In genomic region chr2:226799976-226800940, GRCh38 we compare ENCODE assay signal across 8 cellular contexts. TPM values are rescaled to one million over a fixed set of nuclear protein-coding genes. Genes with fewer than 3 reads are reported as not detected.
DNase-seq lines count a peak whose midpoint lies in the region; ATAC-seq and TF ChIP-seq lines count a peak whose summit lies in the region.

No MANE protein-coding gene starts in this region.

- CTCF ChIA-PET in PC-3 (lab: Charles Lee), result interaction anchor here (0.6 to 1.5 kb wide), 5 partner anchors 324 to 1135 kb away, joined by 3 to 5 read pairs (median 3); no protein-coding TSS in a partner anchor

- peak overlapping the region; percentile 96 for H3K9ac ChIP-seq in PC-3 (ENCODE audit: low read length)
- H3K9ac ChIP-seq in mesendoderm (ENCODE audit: low read length), result peak overlapping the region; percentile 74

- no peak overlapping the region for H4K8ac ChIP-seq in mesendoderm (ENCODE audit: low read depth, low read length)

- peaks cover 24% of the 10 kb centered on the region for H3K36me3 ChIP-seq in PC-3 (ENCODE audit: low read depth, low read length)
- peaks cover 2% of the 10 kb centered on the region for H3K36me3 ChIP-seq in mesendoderm (ENCODE audit: control insufficient read depth, insufficient read depth, low read length)

- H3K27me3 Mint-ChIP-seq in type B pancreatic cell, result peaks cover 6% of the 10 kb centered on the region

- H3K79me2 ChIP-seq in PC-3 (ENCODE audit: low read length) (peaks cover 59% of the 10 kb centered on the region), mesendoderm (ENCODE audit: control insufficient read depth, insufficient read depth, low read length) (peaks cover 36% of the 10 kb centered on the region)

- H3K4me1 Mint-ChIP-seq in type B pancreatic cell (ENCODE audit: unreplicated experiment), result peaks cover 21% of the 10 kb centered on the region

- H3K4me1 ChIP-seq in PC-3 (ENCODE audit: insufficient read depth, low read length), result peaks cover 34% of the 10 kb centered on the region
- peaks cover 6% of the 10 kb centered on the region for H3K4me1 ChIP-seq in mesendoderm (ENCODE audit: control insufficient read depth, low read depth, low read length)

- H3K27ac Mint-ChIP-seq in type B pancreatic cell, result peak overlapping the region; percentile 78

- H3K36me3 Mint-ChIP-seq in type B pancreatic cell, result peaks cover 16% of the 10 kb centered on the region

- peak; percentile 12 for DNase-seq in DMS79 treated with DMSO at 0.1 percent for 48 hours (lab: John Stamatoyannopoulos, UW)
- no peak for DNase-seq in DMS79 (lab: John Stamatoyannopoulos, UW)
- peak; percentile 54 for DNase-seq in PC-3
- DNase-seq in dorsolateral prefrontal cortex, result peak in 4 of 10 donors; percentile 30 to 59 (median 44)
- DNase-seq in mesendoderm, result peak; percentile 58
- DNase-seq in type B pancreatic cell (ENCODE audit: extremely low spot score, unreplicated experiment), result no peak

- intact Hi-C loops in PC-3 (cut with micrococcal nuclease) (loop anchor here (1.0 to 10.0 kb wide), 8 partner anchors 185 to 1063 kb away; no protein-coding TSS in a partner anchor), dorsolateral prefrontal cortex (cut with DNase I) (loop anchor here (5.0 to 10.0 kb wide), 6 partner anchors 583 to 1128 kb away; no protein-coding TSS in a partner anchor)

- no peak overlapping the region for H2BK15ac ChIP-seq in mesendoderm (replicated peaks; ENCODE audit: low read depth)

- H4K20me1 ChIP-seq in PC-3 (ENCODE audit: low read length), result no peaks in the 10 kb centered on the region

- no TSS peak for BruUV-seq in PC-3 (replicated peaks; lab: Mats Ljungman, UMichigan)

- H3K27me3 ChIP-seq in PC-3 (ENCODE audit: low read length), result no peaks in the 10 kb centered on the region
- no peaks in the 10 kb centered on the region for H3K27me3 ChIP-seq in dorsolateral prefrontal cortex
- H3K27me3 ChIP-seq in mesendoderm (ENCODE audit: insufficient read depth, low read length, poor library complexity), result no peaks in the 10 kb centered on the region

- no peaks in the 10 kb centered on the region for H3K9me3 ChIP-seq in PC-3 (ENCODE audit: low read length)

- H3K56ac ChIP-seq in mesendoderm (ENCODE audit: low read length), result peak overlapping the region; percentile 92

- H3K79me1 ChIP-seq in mesendoderm (ENCODE audit: low read length), result peaks cover 5% of the 10 kb centered on the region

- no peaks in the 10 kb centered on the region for H3K9me2 ChIP-seq in PC-3 (replicated peaks; ENCODE audit: low read length)

- no CpG with 5 or more reads among the region's 39 CpGs for WGBS in mesendoderm (ENCODE audit: extremely low coverage, insufficient coverage, low lambda C conversion rate)

- peak overlapping the region; percentile 82 for H2AFZ ChIP-seq in PC-3 (ENCODE audit: low read length)

- no peak overlapping the region for H2AK5ac ChIP-seq in mesendoderm (ENCODE audit: low read length)

- H3K9me3 Mint-ChIP-seq in type B pancreatic cell, result no peaks in the 10 kb centered on the region

- H3K4me3 ChIP-seq in PC-3 (ENCODE audit: low read length), result peak overlapping the region; percentile 88
- H3K4me3 ChIP-seq in dorsolateral prefrontal cortex, result peak overlapping the region; percentile 50 to 89 (median 77)
- H3K4me3 ChIP-seq in mesendoderm (ENCODE audit: low read length), result peak overlapping the region; percentile 42

- H3K4ac ChIP-seq in mesendoderm (ENCODE audit: low read depth, low read length), result peak overlapping the region; percentile 4

- H3K27ac ChIP-seq in PC-3 (ENCODE audit: low read length) (peak overlapping the region; percentile 88), dorsolateral prefrontal cortex (peak overlapping the region in 58 of 59 donors; percentile 6 to 94 (median 86)), mesendoderm (ENCODE audit: low read depth, low read length) (peak overlapping the region; percentile 52)

- TF ChIP-seq CTCF in PC-3 (conservative IDR thresholded peaks at IDR 0.05; ENCODE audit: low read depth, low read length) (peak; percentile 31; the same call in 1 of the 2 replicates), dorsolateral prefrontal cortex (IDR thresholded peaks at IDR 0.05 in 54 of 56, conservative IDR thresholded peaks at IDR 0.05 in 2 of 56; ENCODE audit: low read depth in 1 of 56, partially characterized antibody in 56 of 56) (peak in 11 of 56 donors; percentile 1 to 52 (median 13)), type B pancreatic cell (conservative IDR thresholded peaks at IDR 0.05) (peak; percentile 8)

- POLR2A ChIA-PET in PC-3 (lab: Charles Lee; ENCODE audit: unreplicated experiment), result interaction anchor here (0.7 kb wide), 2 partner anchors 17 to 589 kb away, joined by 3 to 6 read pairs; no protein-coding TSS in a partner anchor

- H3K18ac ChIP-seq in mesendoderm (ENCODE audit: low read length), result peak overlapping the region; percentile 94

- peak overlapping the region; percentile 88 for H3K4me2 ChIP-seq in PC-3 (ENCODE audit: low read length)
- H3K4me2 ChIP-seq in mesendoderm (ENCODE audit: low read length), result peak overlapping the region; percentile 91

- no peak overlapping the region for H4K5ac ChIP-seq in mesendoderm (ENCODE audit: low read length)

- H3F3A ChIP-seq in PC-3 (ENCODE audit: low read length, unreplicated experiment), result no peaks in the 10 kb centered on the region

- ATAC-seq in PC-3 (peak; percentile 6), HG02981 (IDR thresholded peaks at IDR 0.05; ENCODE audit: unreplicated experiment) (no peak), HG03196 (IDR thresholded peaks at IDR 0.05; ENCODE audit: unreplicated experiment) (no peak)

- peak overlapping the region; percentile 45 for H2BK5ac ChIP-seq in mesendoderm (ENCODE audit: low read length)

- H3K23ac ChIP-seq in mesendoderm (ENCODE audit: low read length), result no peak overlapping the region

- peak overlapping the region; percentile 62 for H2BK120ac ChIP-seq in mesendoderm (ENCODE audit: low read depth, low read length)

- peak overlapping the region; percentile 93 for H3K4me3 Mint-ChIP-seq in type B pancreatic cell

RNA-seq across cellular contexts. Expression of gene IRS1, which starts 0.6 kb away (rescaled TPM):
- total RNA-seq in PC-3 (2014; rRNA removed) (38.8 and 43.8 TPM in 2 replicates), dorsolateral prefrontal cortex (10 to 100 TPM in 110 of 120 experiments, 1 to 10 TPM in 10; 6.8 to 23.0 (median 14.4) TPM), type B pancreatic cell (ENCODE audit: low replicate concordance) (16.0 and 25.9 TPM in 2 replicates)
- 11.7 TPM for polyA plus RNA-seq in mesendoderm (2013, experiment 1 of 2)
- polyA plus RNA-seq in mesendoderm (2013, experiment 2 of 2), result 11.3 TPM

RNA-seq across cellular contexts. Expression of gene RHBDD1, which starts 35.6 kb away (rescaled TPM):
- total RNA-seq in PC-3 (2014; rRNA removed) (7.8 and 9.1 TPM in 2 replicates), dorsolateral prefrontal cortex (10 to 100 TPM; 36.7 to 99.9 (median 61.0) TPM), type B pancreatic cell (ENCODE audit: low replicate concordance) (32.0 and 34.9 TPM in 2 replicates)
- 16.6 TPM for polyA plus RNA-seq in mesendoderm (2013, experiment 1 of 2)
- polyA plus RNA-seq in mesendoderm (2013, experiment 2 of 2), result 17.8 TPM

Comparison
In these comparisons a context has a peak if more than half of its experiments do, and no peak if none do; other contexts are left out.
1. DNase-seq: peak in DMS79 treated with DMSO at 0.1 percent for 48 hours (single experiment), PC-3 (single experiment) and mesendoderm (single experiment); none in DMS79 (single experiment) and type B pancreatic cell (single experiment).
2. Peak in every context shown above with its lines, with median percentiles within 50 percentile points of each other: H3K27ac ChIP-seq and H3K4me3 ChIP-seq.